In genomic region chr9:87054999-87055686, GRCh38 we compare ENCODE assay signal across 16 cellular contexts.
DNase-seq lines count a peak whose midpoint lies in the region; ATAC-seq and TF ChIP-seq lines count a peak whose summit lies in the region.
"Had no signal": no experiment of that assay in that cellular context is flagged by ENCODE, and none has a peak within 500 bp of the region (broad histone marks: within the 10 kb centered on the region; RNA-seq: fewer than 3 reads in every experiment).

No MANE protein-coding gene starts in this region.

- H3K36me3 Mint-ChIP-seq in H9 (ENCODE audit: insufficient read depth in 1 of 3, low read depth in 3 of 3) (no peaks in the 10 kb centered on the region), glutamatergic neuron (ENCODE audit: unreplicated experiment) (peaks cover 14% of the 10 kb centered on the region)
- H3K36me3 Mint-ChIP-seq: CD14-positive monocyte; CD8-positive, alpha-beta T cell had no signal

- no CpG with 5 or more reads among the region's 2 CpGs for WGBS in H9 (ENCODE audit: extremely low coverage, insufficient read length, low lambda C conversion rate)

- H2AK5ac ChIP-seq in H9 (ENCODE audit: insufficient read length, low read length): no peak overlapping the region

- H3K4me3 Mint-ChIP-seq in H9 (no peak overlapping the region), glutamatergic neuron (ENCODE audit: unreplicated experiment) (no peak overlapping the region)
- H3K4me3 Mint-ChIP-seq: CD14-positive monocyte; CD8-positive, alpha-beta T cell had no signal

- ATAC-seq in GM21367 (IDR thresholded peaks at IDR 0.05; ENCODE audit: unreplicated experiment): no peak
- ATAC-seq: A549; CD8-positive, alpha-beta T cell had no signal

- H3K4me3 ChIP-seq in epithelial cell of esophagus (ENCODE audit: low read length): no peak overlapping the region
- H3K4me3 ChIP-seq: A549, HAP-1 had no signal

- no peak overlapping the region for H4K91ac ChIP-seq in H9 (ENCODE audit: insufficient read length, low read depth, low read length)

- H3T11ph ChIP-seq in H9 (ENCODE audit: low read length): no peak overlapping the region

- H3K27ac ChIP-seq in H9 (ENCODE audit: insufficient read length, low read depth, low read length): no peak overlapping the region
- H3K27ac ChIP-seq: A549 had no signal

- no peaks in the 10 kb centered on the region for H4K20me1 ChIP-seq in H9 (ENCODE audit: control insufficient read depth, insufficient read depth, insufficient read length)

- H3K23me2 ChIP-seq in H9 (ENCODE audit: insufficient read length, low read depth, low read length, poor library complexity, severe bottlenecking): no peaks in the 10 kb centered on the region

- no peaks in the 10 kb centered on the region for H3K27me3 ChIP-seq in H9 (ENCODE audit: insufficient read depth, low read length)

- no peak overlapping the region for H2BK20ac ChIP-seq in H9 (ENCODE audit: low read depth, low read length, poor library complexity, severe bottlenecking)

- H3K27ac Mint-ChIP-seq in H9 (peak overlapping the region in 1 of 3 experiments; percentile 4; a peak in 1 of 7 replicates), glutamatergic neuron (ENCODE audit: unreplicated experiment) (peak overlapping the region; percentile 10)
- H3K27ac Mint-ChIP-seq: CD14-positive monocyte; CD8-positive, alpha-beta T cell had no signal

- H2BK120ac ChIP-seq in H9 (ENCODE audit: low read depth, low read length, poor library complexity, severe bottlenecking): no peak overlapping the region

- no peak overlapping the region for H4K5ac ChIP-seq in H9 (ENCODE audit: insufficient read length, low read depth, low read length)

- no peaks in the 10 kb centered on the region for H3K79me1 ChIP-seq in H9 (ENCODE audit: insufficient read depth, low read depth, low read length, poor library complexity, severe bottlenecking)

- H3K4ac ChIP-seq in H9 (ENCODE audit: low read depth, low read length): no peak overlapping the region

- H3K9me3 ChIP-seq in H9 (ENCODE audit: control insufficient read depth, low read depth, low read length): no peaks in the 10 kb centered on the region
- H3K9me3 ChIP-seq: A549, HAP-1 had no signal

- H3K9me3 Mint-ChIP-seq in H9 (no peaks in the 10 kb centered on the region; a peak in 1 of 5 replicates), glutamatergic neuron (ENCODE audit: unreplicated experiment) (peaks cover 2% of the 10 kb centered on the region)
- H3K9me3 Mint-ChIP-seq: CD8-positive, alpha-beta T cell had no signal

- no peak overlapping the region for H2AFZ ChIP-seq in H9 (ENCODE audit: low read length)

- no peak overlapping the region for H3K23ac ChIP-seq in H9 (ENCODE audit: insufficient read length, low read depth, low read length)

- H3K79me2 ChIP-seq in H9 (ENCODE audit: insufficient read depth, low read length): no peaks in the 10 kb centered on the region; the same call in 1 of the 2 replicates

- no peak overlapping the region for H4K8ac ChIP-seq in H9 (replicated peaks; ENCODE audit: insufficient read length, low read depth, low read length)

- peaks cover 15 to 17% of the 10 kb centered on the region in 2 experiments for H3K4me1 Mint-ChIP-seq in H9
- no peaks in the 10 kb centered on the region for H3K4me1 Mint-ChIP-seq in glutamatergic neuron (ENCODE audit: low read depth, unreplicated experiment)
- H3K4me1 Mint-ChIP-seq: CD14-positive monocyte had no signal

- no peak overlapping the region for H2BK12ac ChIP-seq in H9 (ENCODE audit: insufficient read length, low read depth, low read length)

- no peaks in the 10 kb centered on the region; the same call in 1 of the 2 replicates for H3K4me1 ChIP-seq in H9 (ENCODE audit: insufficient read depth, low read length)
- H3K4me1 ChIP-seq: A549, HAP-1 had no signal

- no peak for DNase-seq in H9
- DNase-seq in NCI-H1105 treated with DMSO at 0.1 percent for 48 hours (lab: John Stamatoyannopoulos, UW): peak; percentile 70
- peak; percentile 16 for DNase-seq in epithelial cell of esophagus (ENCODE audit: low read depth)
- DNase-seq in glutamatergic neuron: no peak
- no peak for DNase-seq in NCI-H345 treated with DMSO at 0.1 percent for 48 hours (lab: John Stamatoyannopoulos, UW; ENCODE audit: unreplicated experiment)
- DNase-seq in A172 (ENCODE audit: low spot score): no peak
- DNase-seq: CD8-positive, alpha-beta T cell; COR-L47; DMS153; DMS79 treated with DMSO at 0.1 percent for 48 hours; EL; GOT3 had no signal

- TF ChIP-seq CTCF in H9 (conservative IDR thresholded peaks at IDR 0.05) (no peak), epithelial cell of esophagus (IDR thresholded peaks at IDR 0.05; ENCODE audit: insufficient read depth, low read depth, low read length, missing control alignments) (no peak), glutamatergic neuron (IDR thresholded peaks at IDR 0.05; ENCODE audit: partially characterized antibody, unreplicated experiment) (no peak)

- no peak overlapping the region for H2BK15ac ChIP-seq in H9 (ENCODE audit: low read depth, low read length)

- H2BK5ac ChIP-seq in H9 (ENCODE audit: insufficient read length, low read length): no peak overlapping the region

- H3K27me3 Mint-ChIP-seq in H9 (ENCODE audit: low read depth): no peaks in the 10 kb centered on the region
- H3K27me3 Mint-ChIP-seq in glutamatergic neuron (ENCODE audit: unreplicated experiment): peaks cover 4% of the 10 kb centered on the region

- 0 out of 2 replicates have a peak overlapping the region, but pooled peaks have one; percentile 57 for H3K14ac ChIP-seq in H9 (ENCODE audit: insufficient read depth, low read length)

- H3K9ac ChIP-seq in H9 (ENCODE audit: extremely low read depth, insufficient read length, low read length): no peak overlapping the region

- H3K56ac ChIP-seq in H9 (ENCODE audit: insufficient read length, low read depth, low read length): no peak overlapping the region

- no peak overlapping the region for H3K4me2 ChIP-seq in H9 (ENCODE audit: insufficient read depth, insufficient read length, low read length)
- H3K4me2 ChIP-seq: A549 had no signal

- H3K18ac ChIP-seq in H9 (ENCODE audit: insufficient read length, low read depth, low read length): no peak overlapping the region

Comparison
In these comparisons a context has a peak if more than half of its experiments do, and no peak if none do; other contexts are left out.
1. DNase-seq: peak in NCI-H1105 treated with DMSO at 0.1 percent for 48 hours (single experiment) and epithelial cell of esophagus (single experiment); none in H9 (single experiment), glutamatergic neuron (single experiment), NCI-H345 treated with DMSO at 0.1 percent for 48 hours (single experiment) and A172 (single experiment).